17 cellular contexts compared by ENCODE assay signal in genomic region chr9:97384406-97385262, GRCh38. TPM values are rescaled to one million over a fixed set of nuclear protein-coding genes. Genes with fewer than 3 reads are reported as not detected.
DNase-seq lines count a peak whose midpoint lies in the region; ATAC-seq, FAIRE-seq and TF ChIP-seq lines count a peak whose summit lies in the region.
"Had no signal": no experiment of that assay in that cellular context is flagged by ENCODE, and none has a peak within 500 bp of the region (broad histone marks: within the 10 kb centered on the region; RNA-seq: fewer than 3 reads in every experiment).

No MANE protein-coding gene starts in this region.

- H3K4me1 ChIP-seq in HepG2 (ENCODE audit: insufficient read depth, low read length) (peaks cover 82% of the 10 kb centered on the region), right lobe of liver (peaks cover 0 to 18% (median 7%) of the 10 kb centered on the region in 4 donors), kidney (ENCODE audit: control insufficient read depth in 1 of 2, insufficient read depth in 1 of 2, low read depth in 1 of 2, low read length in 2 of 2) (peaks cover 14 to 48% of the 10 kb centered on the region in 2 donors), testis (no peaks in the 10 kb centered on the region), foreskin keratinocyte (no peaks in the 10 kb centered on the region)

- H4K20me1 ChIP-seq in HepG2 (ENCODE audit: insufficient read depth, low read length) = no peaks in the 10 kb centered on the region
- H4K20me1 ChIP-seq: BLaER1 had no signal

- TF ChIP-seq CTCF in HepG2 (CRISPR knock-in tag; IDR thresholded peaks at IDR 0.05) (no peak), right lobe of liver (IDR thresholded peaks at IDR 0.05) (no peak), WTC11 (IDR thresholded peaks at IDR 0.05) (no peak), kidney (IDR thresholded peaks at IDR 0.05; ENCODE audit: borderline replicate concordance, extremely low read depth, insufficient read depth) (no peak), testis (IDR thresholded peaks at IDR 0.05) (no peak), foreskin keratinocyte (conservative IDR thresholded peaks at IDR 0.05) (no peak), progenitor cell of endocrine pancreas (IDR thresholded peaks at IDR 0.05; ENCODE audit: unreplicated experiment) (no peak)

- H3K36me3 Mint-ChIP-seq in WTC11 (no peaks in the 10 kb centered on the region), progenitor cell of endocrine pancreas (ENCODE audit: insufficient read depth) (peaks cover 4% of the 10 kb centered on the region)

- H3K9me3 Mint-ChIP-seq in WTC11 = no peaks in the 10 kb centered on the region
- H3K9me3 Mint-ChIP-seq in progenitor cell of endocrine pancreas (ENCODE audit: low read depth) = no peaks in the 10 kb centered on the region
- H3K9me3 Mint-ChIP-seq: CD4-positive, CD25-positive, alpha-beta regulatory T cell; H9 had no signal

- H3K4me3 Mint-ChIP-seq in WTC11 (no peak overlapping the region), progenitor cell of endocrine pancreas (ENCODE audit: low read depth) (no peak overlapping the region)
- H3K4me3 Mint-ChIP-seq: CD4-positive, CD25-positive, alpha-beta regulatory T cell; H9 had no signal

- no peak overlapping the region for H3K27ac Mint-ChIP-seq in WTC11
- no peak overlapping the region for H3K27ac Mint-ChIP-seq in progenitor cell of endocrine pancreas
- H3K27ac Mint-ChIP-seq: CD4-positive, CD25-positive, alpha-beta regulatory T cell; H9 had no signal

- H3K27me3 ChIP-seq in HepG2 (ENCODE audit: control insufficient read depth in 1 of 2, insufficient read depth in 2 of 2, low read length in 2 of 2) = no peaks in the 10 kb centered on the region
- H3K27me3 ChIP-seq in right lobe of liver = no peaks in the 10 kb centered on the region
- no peaks in the 10 kb centered on the region for H3K27me3 ChIP-seq in testis
- peaks cover 10% of the 10 kb centered on the region for H3K27me3 ChIP-seq in foreskin keratinocyte
- H3K27me3 ChIP-seq: BLaER1 had no signal

- H2AFZ ChIP-seq in HepG2 (ENCODE audit: low read length) = no peak overlapping the region

- peaks cover 7% of the 10 kb centered on the region; the same call in 1 of the 2 replicates for H3K27me3 Mint-ChIP-seq in WTC11 (ENCODE audit: low read depth)
- H3K27me3 Mint-ChIP-seq in progenitor cell of endocrine pancreas = no peaks in the 10 kb centered on the region

- WGBS in HepG2 (ENCODE audit: low lambda C conversion rate) = 56% methylated on average over 5 of the region's 5 CpGs
- WGBS in right lobe of liver (ENCODE audit: insufficient coverage, low coverage, low lambda C conversion rate, missing lambda C conversion rate) = 67% methylated on average over 4 of the region's 5 CpGs
- 73 to 81% methylated on average over 4 to 5 of the region's 5 CpGs for WGBS in testis, 2 donors

- intact Hi-C loops in HepG2 (cut with micrococcal nuclease; ENCODE audit: unreplicated experiment) (loop anchor here (5.0 kb wide), 2 partner anchors 233 to 527 kb away; no protein-coding TSS in a partner anchor), right lobe of liver (cut with DNase I) (no loop called here), kidney (cut with DNase I) (no loop called here), testis (cut with DNase I; ENCODE audit: low total_unique reads) (no loop called here)

- CTCF ChIA-PET in HepG2 (lab: Yijun Ruan, JAX; ENCODE audit: low intra/inter-chr PET ratio, low total read pairs) (no interaction called here), WTC11 (lab: Charles Lee) (interaction anchor here (0.6 to 3.1 kb wide), 2 partner anchors 9 to 28 kb away, joined by 3 to 16 read pairs; partner anchors contain the start of gene TDRD7)

- DNase-seq in HepG2 (ENCODE audit: low spot score) (no peak), right lobe of liver (no peak), WTC11 (ENCODE audit: low spot score) (no peak), kidney (no peak), testis (peak; percentile 5), foreskin keratinocyte (no peak), progenitor cell of endocrine pancreas (ENCODE audit: low spot score, unreplicated experiment) (no peak)
- DNase-seq: 8988T; AML-193; Calu3; CD4-positive, CD25-positive, alpha-beta regulatory T cell; DMS 273 treated with DMSO at 0.1 percent for 48 hours; GOT3; H9 had no signal

- POLR2A ChIA-PET in HepG2 (lab: Yijun Ruan, JAX) (interaction anchor here (1.2 to 5.4 kb wide), 4 partner anchors 17 to 528 kb away, joined by 3 to 39 read pairs (median 9); no protein-coding TSS in a partner anchor), WTC11 (lab: Charles Lee) (no interaction called here)

- TF ChIP-seq POLR2A in HepG2 (IDR thresholded peaks at IDR 0.05; ENCODE audit: insufficient read depth in 1 of 2, low read depth in 2 of 2, low read length in 2 of 2) = no peak
- TF ChIP-seq POLR2A in right lobe of liver (IDR thresholded peaks at IDR 0.05) = no peak
- TF ChIP-seq POLR2A in testis (IDR thresholded peaks at IDR 0.05) = no peak

- no peaks in the 10 kb centered on the region for H3K79me2 ChIP-seq in HepG2 (ENCODE audit: insufficient read depth, low read length)

- no peak for TF ChIP-seq RAD21 in HepG2 (CRISPR knock-in tag; IDR thresholded peaks at IDR 0.05)

- H3K9me3 ChIP-seq in HepG2 (ENCODE audit: low read length) (no peaks in the 10 kb centered on the region), right lobe of liver (no peaks in the 10 kb centered on the region), kidney (ENCODE audit: control insufficient read depth in 1 of 2, low read length in 2 of 2) (no peaks in the 10 kb centered on the region), testis (no peaks in the 10 kb centered on the region)
- H3K9me3 ChIP-seq: BLaER1 had no signal

- H3K36me3 ChIP-seq in HepG2 (replicated peaks in 1 of 2; ENCODE audit: control insufficient read depth in 1 of 2, insufficient read depth in 2 of 2, low read length in 2 of 2) = no peaks in the 10 kb centered on the region
- H3K36me3 ChIP-seq in right lobe of liver = no peaks in the 10 kb centered on the region
- no peaks in the 10 kb centered on the region for H3K36me3 ChIP-seq in kidney (ENCODE audit: control insufficient read depth in 1 of 2, insufficient read depth in 2 of 2, low read length in 2 of 2)
- H3K36me3 ChIP-seq in testis (ENCODE audit: low read depth, missing control alignments) = no peaks in the 10 kb centered on the region
- H3K36me3 ChIP-seq: BLaER1 had no signal

- peak overlapping the region; percentile 91 for H3K4me2 ChIP-seq in HepG2 (ENCODE audit: low read depth, low read length)

- BruUV-seq in HepG2 (replicated peaks; lab: Mats Ljungman, UMichigan) = no TSS peak

- no peak overlapping the region for H3K9ac ChIP-seq in HepG2 (ENCODE audit: insufficient read depth, low read depth, low read length)
- H3K9ac ChIP-seq in kidney (ENCODE audit: low read length in 2 of 2) = peak overlapping the region in 1 of 2 donors; percentile 34
- H3K9ac ChIP-seq: BLaER1 had no signal

- peak; percentile 58 for FAIRE-seq in HepG2 (lab: Jason Lieb, UNC)
- FAIRE-seq in kidney (lab: Jason Lieb, UNC) = no peak
- FAIRE-seq: HTR-8/SVneo had no signal

- H3K4me1 Mint-ChIP-seq in WTC11 = peaks cover 24% of the 10 kb centered on the region
- peaks cover 51% of the 10 kb centered on the region for H3K4me1 Mint-ChIP-seq in progenitor cell of endocrine pancreas (ENCODE audit: low read depth)

- ATAC-seq in HepG2 (no peak), right lobe of liver (no peak), WTC11 (no peak), foreskin keratinocyte (no peak), GM18861 (IDR thresholded peaks at IDR 0.05; ENCODE audit: unreplicated experiment) (no peak)

- TF ChIP-seq EP300 in HepG2 (IDR thresholded peaks at IDR 0.05; ENCODE audit: low read depth in 2 of 2, low read length in 2 of 2) (peak in 1 of 2 experiments; percentile 56; a peak in 1 of 4 replicates), HepG2 (CRISPR knock-in tag; IDR thresholded peaks at IDR 0.05; ENCODE audit: borderline replicate concordance) (no peak)

- in situ Hi-C loops in HepG2 (cut with HindIII; ENCODE audit: extremely low pct_ligation_motif_present, low pct_unique_long_range_greater_than_20kb) = no loop called here

- H3K4me3 ChIP-seq in HepG2 (replicated peaks in 1 of 3; ENCODE audit: insufficient read depth in 1 of 3, low read depth in 2 of 3, low read length in 3 of 3) (peak overlapping the region in 1 of 3 experiments; percentile 8; a peak in 1 of 6 replicates), right lobe of liver (no peak overlapping the region), kidney (ENCODE audit: low read length in 2 of 2) (no peak overlapping the region), testis (no peak overlapping the region)
- H3K4me3 ChIP-seq: BLaER1 had no signal

- peak overlapping the region; percentile 54 for H3K27ac ChIP-seq in HepG2 (ENCODE audit: extremely low read length, insufficient read depth, low read length)
- H3K27ac ChIP-seq in right lobe of liver = no peak overlapping the region
- peak overlapping the region; percentile 23 to 41 for H3K27ac ChIP-seq in kidney (ENCODE audit: low read depth in 2 of 2, low read length in 2 of 2)
- H3K27ac ChIP-seq in testis = no peak overlapping the region
- H3K27ac ChIP-seq in foreskin keratinocyte = no peak overlapping the region
- H3K27ac ChIP-seq: BLaER1 had no signal

RNA-seq across cellular contexts. Expression of gene TDRD7, which starts 27.3 kb away (rescaled TPM):
- total RNA-seq in HepG2 (2016; rRNA removed; fragmentation: Illumina TruSeq; extraction: Trizol) (15.5 and 21.7 TPM in 2 replicates), right lobe of liver (1 to 10 TPM; 4.2 to 8.7 (median 6.8) TPM), WTC11 (2021) (2.3 to 2.8 TPM (median 2.5 TPM) in 3 replicates), kidney (15.0 TPM), testis (10 to 100 TPM; 31.2 to 32.2 TPM), foreskin keratinocyte (16.7 and 16.9 TPM in 2 replicates), progenitor cell of endocrine pancreas (12.8 and 14.2 TPM in 2 replicates)
- total RNA-seq in HepG2 (2016; cell fraction: cytosol; rRNA removed; fragmentation: Illumina TruSeq; extraction: Trizol; ENCODE audit: low read depth) = 1.6 and 2.6 TPM in 2 replicates
- total RNA-seq in HepG2 (2016; cell fraction: insoluble cytoplasmic fraction; rRNA removed; fragmentation: Illumina TruSeq; extraction: Trizol) = 15.0 and 22.9 TPM in 2 replicates
- total RNA-seq in HepG2 (2016; cell fraction: membrane; rRNA removed; fragmentation: Illumina TruSeq; extraction: Trizol) = 5.1 and 6.1 TPM in 2 replicates
- total RNA-seq in HepG2 (2016; cell fraction: nucleus; rRNA removed; fragmentation: Illumina TruSeq; extraction: Trizol) = 15.3 and 16.3 TPM in 2 replicates
- polyA plus RNA-seq in HepG2 (2011; rRNA removed) (9.8 and 10.3 TPM in 2 replicates), kidney (ENCODE audit: insufficient read depth, low read depth, low replicate concordance) (7.8 TPM), testis (ENCODE audit: insufficient read depth, low read depth, low replicate concordance) (85.8 TPM), foreskin keratinocyte (6.8 and 7.2 TPM in 2 replicates)
- polyA plus RNA-seq in HepG2 (2011; cell fraction: cytosol; rRNA removed) = 4.9 and 7.9 TPM in 2 replicates
- 8.9 and 10.2 TPM in 2 replicates for polyA plus RNA-seq in HepG2 (2011; cell fraction: nucleus; rRNA removed)
- 11.0 and 11.8 TPM in 2 replicates for polyA plus RNA-seq in HepG2 (2012)
- 0.72 and 0.84 TPM in 2 replicates for polyA plus RNA-seq in HepG2 (2016; cell fraction: cytosol; fragmentation: Illumina TruSeq; extraction: Trizol; ENCODE audit: low read depth)
- 15.1 and 16.3 TPM in 2 replicates for polyA plus RNA-seq in HepG2 (2016; cell fraction: insoluble cytoplasmic fraction; fragmentation: Illumina TruSeq; extraction: Trizol; ENCODE audit: low read depth)
- 1.6 and 1.8 TPM in 2 replicates for polyA plus RNA-seq in HepG2 (2016; cell fraction: membrane; fragmentation: Illumina TruSeq; extraction: Trizol; ENCODE audit: low read depth)
- polyA plus RNA-seq in HepG2 (2016; cell fraction: nucleus; fragmentation: Illumina TruSeq; extraction: Trizol; ENCODE audit: insufficient read depth, low read depth) = 15.5 and 20.4 TPM in 2 replicates
- polyA minus RNA-seq in HepG2 (2011; rRNA and poly(A)+ RNA removed; ENCODE audit: low replicate concordance) = 0.87 and 4.8 TPM in 2 replicates
- 8.4 TPM in 2 replicates for polyA minus RNA-seq in HepG2 (2011; cell fraction: cytosol; rRNA and poly(A)+ RNA removed)
- polyA minus RNA-seq in HepG2 (2011; cell fraction: nucleus; rRNA and poly(A)+ RNA removed) = 22.1 and 28.2 TPM in 2 replicates

Comparison
In these comparisons a context has a peak if more than half of its experiments do, and no peak if none do; other contexts are left out.
1. H3K27ac ChIP-seq: peak in HepG2 (single experiment) and kidney (2 of 2); none in right lobe of liver (0 of 3), testis (0 of 2) and foreskin keratinocyte (single experiment).
2. Of the 50 proteins assayed by ChIP-seq in both HepG2 and WTC11: peak only in HepG2: NR2C2; only in WTC11: GABPB1; in both: none; in neither: 48.